In genomic region chr5:145222622-145223021, GRCh38 we compare ENCODE assay signal across 8 cellular contexts.
"Had no signal": no experiment of that assay in that cellular context is flagged by ENCODE, and none has a peak within 500 bp of the region (broad histone marks: within the 10 kb centered on the region; RNA-seq: fewer than 3 reads in every experiment).

No MANE protein-coding gene starts in this region.

- DNase-seq: GDM1, GF-D8 had no signal

- H3K4me3 ChIP-seq: GM12878 had no signal

- ATAC-seq: GM12878 had no signal

- FAIRE-seq: G401.6, GM12878, GM12891, GM12892, GM18507, GM19239 had no signal
